In genomic region chr17:74010903-74011302, GRCh38 we compare ENCODE assay signal across 13 cellular contexts.
A peak's percentile ranks its signal among the peaks of the same experiment; 100 is the strongest.
DNase-seq lines count a peak whose midpoint lies in the region; FAIRE-seq and TF ChIP-seq lines count a peak whose summit lies in the region.
"Had no signal": no experiment of that assay in that cellular context is flagged by ENCODE, and none has a peak within 500 bp of the region (broad histone marks: within the 10 kb centered on the region; RNA-seq: fewer than 3 reads in every experiment).

No MANE protein-coding gene starts in this region.

- H3K27ac ChIP-seq in neutrophil, result peak overlapping the region; percentile 94
- H3K27ac ChIP-seq: C4-2B had no signal

- H3K4me1 Mint-ChIP-seq in T-helper 2 cell treated with Interferon-gamma antibody and Interleukin-4, amounts not matched to agents 5 μg/mL and 100 μg/mL, for 36 hours (ENCODE audit: low read depth), result peaks cover 43% of the 10 kb centered on the region
- peaks cover 45% of the 10 kb centered on the region for H3K4me1 Mint-ChIP-seq in activated T-helper 2 cell treated with anti-CD3 and anti-CD28 coated beads, Interferon-gamma antibody, Interleukin-2, Interleukin-4, amounts not matched to agents 10 μg/mL and 5 μg/mL and 100 μg/mL, durations not matched to agents 14 hours and 24 hours and 36 hours (ENCODE audit: low read depth)

- H3K4me3 Mint-ChIP-seq in T-helper 2 cell treated with Interferon-gamma antibody and Interleukin-4, amounts not matched to agents 5 μg/mL and 100 μg/mL, for 36 hours, result no peak overlapping the region
- no peak overlapping the region for H3K4me3 Mint-ChIP-seq in activated T-helper 2 cell treated with anti-CD3 and anti-CD28 coated beads, Interferon-gamma antibody, Interleukin-2, Interleukin-4, amounts not matched to agents 10 μg/mL and 5 μg/mL and 100 μg/mL, durations not matched to agents 14 hours and 24 hours and 36 hours (ENCODE audit: low read depth)

- no peaks in the 10 kb centered on the region for H3K9me3 ChIP-seq in neutrophil

- DNase-seq in T-helper 2 cell treated with Interferon-gamma antibody and Interleukin-4, amounts not matched to agents 5 μg/mL and 100 μg/mL, for 36 hours (ENCODE audit: low spot score), result no peak
- DNase-seq in T-helper 2 cell (no peak), D721Med (ENCODE audit: insufficient read length, low spot score) (no peak), activated T-cell treated with anti-CD3 and anti-CD28 coated beads for 4 hours (no peak)
- no peak for DNase-seq in activated T-helper 2 cell treated with anti-CD3 and anti-CD28 coated beads, Interferon-gamma antibody, Interleukin-2, Interleukin-4, amounts not matched to agents 10 μg/mL and 5 μg/mL and 100 μg/mL, durations not matched to agents 14 hours and 24 hours and 36 hours (ENCODE audit: low spot score)
- no peak for DNase-seq in activated CD4-positive, alpha-beta T cell treated with anti-CD3 and anti-CD28 coated beads for 1 hour
- DNase-seq: COR-L47, NCI-H1105, NCI-H2081, SW 1271 had no signal

- H3K27me3 Mint-ChIP-seq in T-helper 2 cell treated with Interferon-gamma antibody and Interleukin-4, amounts not matched to agents 5 μg/mL and 100 μg/mL, for 36 hours (ENCODE audit: low read depth), result peaks cover 15% of the 10 kb centered on the region
- H3K27me3 Mint-ChIP-seq in activated T-helper 2 cell treated with anti-CD3 and anti-CD28 coated beads, Interferon-gamma antibody, Interleukin-2, Interleukin-4, amounts not matched to agents 10 μg/mL and 5 μg/mL and 100 μg/mL, durations not matched to agents 14 hours and 24 hours and 36 hours (ENCODE audit: low read depth), result peaks cover 10% of the 10 kb centered on the region

- FAIRE-seq in D721Med (lab: Jason Lieb, UNC), result peak; percentile 44
- FAIRE-seq: H1 had no signal

- H3K4me3 ChIP-seq in neutrophil (ENCODE audit: low read depth in 1 of 2, low read length in 1 of 2), result no peak overlapping the region

- no peaks in the 10 kb centered on the region for H3K27me3 ChIP-seq in neutrophil

- H3K36me3 Mint-ChIP-seq in T-helper 2 cell treated with Interferon-gamma antibody and Interleukin-4, amounts not matched to agents 5 μg/mL and 100 μg/mL, for 36 hours (ENCODE audit: low read depth), result no peaks in the 10 kb centered on the region
- H3K36me3 Mint-ChIP-seq in activated T-helper 2 cell treated with anti-CD3 and anti-CD28 coated beads, Interferon-gamma antibody, Interleukin-2, Interleukin-4, amounts not matched to agents 10 μg/mL and 5 μg/mL and 100 μg/mL, durations not matched to agents 14 hours and 24 hours and 36 hours (ENCODE audit: low read depth), result no peaks in the 10 kb centered on the region

- peaks cover 87 to 88% of the 10 kb centered on the region in 2 experiments for H3K4me1 ChIP-seq in neutrophil (ENCODE audit: control insufficient read depth in 1 of 2, insufficient read depth in 1 of 2, low read depth in 1 of 2, low read length in 1 of 2)

- no peaks in the 10 kb centered on the region for H3K9me3 Mint-ChIP-seq in T-helper 2 cell treated with Interferon-gamma antibody and Interleukin-4, amounts not matched to agents 5 μg/mL and 100 μg/mL, for 36 hours
- H3K9me3 Mint-ChIP-seq in activated T-helper 2 cell treated with anti-CD3 and anti-CD28 coated beads, Interferon-gamma antibody, Interleukin-2, Interleukin-4, amounts not matched to agents 10 μg/mL and 5 μg/mL and 100 μg/mL, durations not matched to agents 14 hours and 24 hours and 36 hours, result no peaks in the 10 kb centered on the region

- peak overlapping the region; percentile 58 for H3K27ac Mint-ChIP-seq in T-helper 2 cell treated with Interferon-gamma antibody and Interleukin-4, amounts not matched to agents 5 μg/mL and 100 μg/mL, for 36 hours
- peak overlapping the region; percentile 26 for H3K27ac Mint-ChIP-seq in activated T-helper 2 cell treated with anti-CD3 and anti-CD28 coated beads, Interferon-gamma antibody, Interleukin-2, Interleukin-4, amounts not matched to agents 10 μg/mL and 5 μg/mL and 100 μg/mL, durations not matched to agents 14 hours and 24 hours and 36 hours

- H3K36me3 ChIP-seq in neutrophil, result no peaks in the 10 kb centered on the region

- TF ChIP-seq CTCF in D721Med (IDR thresholded peaks at IDR 0.05; ENCODE audit: insufficient read depth, missing control alignments) (no peak), neutrophil (IDR thresholded peaks at IDR 0.05) (no peak)

- intact Hi-C loops in activated T-helper 2 cell treated with anti-CD3 and anti-CD28 coated beads, Interferon-gamma antibody, Interleukin-2, Interleukin-4, amounts not matched to agents 10 μg/mL and 5 μg/mL and 100 μg/mL, durations not matched to agents 14 hours and 24 hours and 36 hours (cut with micrococcal nuclease), result no loop called here
